Comparison of ENCODE assay signal across 10 cellular contexts in the genomic region with DNA sequence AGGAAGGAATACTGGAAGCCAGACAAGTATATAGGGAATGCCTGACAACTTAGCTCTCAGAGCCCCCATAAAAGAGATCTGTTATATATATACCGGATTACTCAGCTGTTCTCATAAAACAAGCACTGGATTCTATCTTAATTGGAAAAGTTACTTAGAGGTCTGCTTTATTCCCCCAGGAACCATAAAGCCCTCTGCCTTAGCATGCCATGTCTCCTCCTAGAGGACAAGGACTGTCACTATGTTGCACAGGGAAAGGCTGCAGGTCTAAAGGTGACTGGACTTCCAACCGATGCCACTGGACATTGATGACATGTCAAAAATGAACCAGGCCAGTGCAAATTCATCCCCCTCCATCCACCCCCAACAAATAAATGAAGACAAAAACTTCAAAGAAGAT. TPM values are rescaled to one million over a fixed set of nuclear protein-coding genes. Genes with fewer than 3 reads are reported as not detected.
A peak's percentile ranks its signal among the peaks of the same experiment; 100 is the strongest.
DNase-seq lines count a peak whose midpoint lies in the region; ATAC-seq and TF ChIP-seq lines count a peak whose summit lies in the region.
"Had no signal": no experiment of that assay in that cellular context is flagged by ENCODE, and none has a peak within 500 bp of the region (broad histone marks: within the 10 kb centered on the region; RNA-seq: fewer than 3 reads in every experiment).

No MANE protein-coding gene starts in this region.

- H3K4me3 Mint-ChIP-seq in CD14-positive monocyte: no peak overlapping the region

- H3K27ac ChIP-seq in AG04450 (ENCODE audit: low read depth, low read length) (no peak overlapping the region), foreskin keratinocyte (no peak overlapping the region)

- peaks cover 0 to 1% (median 0%) of the 10 kb centered on the region in 7 donors for H3K9me3 Mint-ChIP-seq in CD14-positive monocyte

- H3K9me3 ChIP-seq in AG04450 (ENCODE audit: control insufficient read depth, insufficient read depth, low read length): no peaks in the 10 kb centered on the region

- no peak overlapping the region for H3K27ac Mint-ChIP-seq in CD14-positive monocyte

- ATAC-seq in foreskin keratinocyte: no peak
- no peak for ATAC-seq in GM21515 (IDR thresholded peaks at IDR 0.05; ENCODE audit: unreplicated experiment)

- DNase-seq in AG04450 (ENCODE audit: low read depth, low spot score) (no peak), OCI-M1 (lab: John Stamatoyannopoulos, UW) (peak; percentile 63), foreskin keratinocyte (no peak), RPMI8226 (no peak), CD14-positive monocyte (ENCODE audit: low spot score) (no peak), NCI-H1092 (lab: John Stamatoyannopoulos, UW) (no peak)
- DNase-seq: NCI-H1694; stimulated activated CD8-positive, alpha-beta memory T cell treated with anti-CD3 and anti-CD28 coated beads, Interleukin-4, amount 100 ng/mL, for 48 hours had no signal

- H3K27me3 Mint-ChIP-seq in CD14-positive monocyte (ENCODE audit: low read depth in 3 of 3): peaks cover 0 to 1% (median 0%) of the 10 kb centered on the region in 3 donors

- CTCF ChIA-PET in AG04450 (lab: Charles Lee): interaction anchor here (1.0 to 2.1 kb wide), 3 partner anchors 17 to 1762 kb away, joined by 3 to 7 read pairs (median 3); no protein-coding TSS in a partner anchor

- peak; percentile 32; the same call in 1 of the 2 replicates for TF ChIP-seq CTCF in AG04450 (IDR thresholded peaks at IDR 0.05; ENCODE audit: low read depth, low read length)
- TF ChIP-seq CTCF in GM12873 (IDR thresholded peaks at IDR 0.05; ENCODE audit: insufficient read depth, low read depth, low read length, missing control alignments): peak; percentile 21
- TF ChIP-seq CTCF in foreskin keratinocyte (conservative IDR thresholded peaks at IDR 0.05): peak; percentile 18
- TF ChIP-seq CTCF in CD14-positive monocyte (IDR thresholded peaks at IDR 0.05): no peak

- POLR2A ChIA-PET in AG04450 (lab: Yijun Ruan, JAX): no interaction called here

- H3K27me3 ChIP-seq in AG04450 (ENCODE audit: control insufficient read depth, insufficient read depth, low read length) (no peaks in the 10 kb centered on the region), foreskin keratinocyte (no peaks in the 10 kb centered on the region)

- peaks cover 29% of the 10 kb centered on the region for H3K4me1 ChIP-seq in foreskin keratinocyte

- H3K4me3 ChIP-seq in AG04450 (ENCODE audit: low read depth, low read length): no peak overlapping the region

- intact Hi-C loops in CD14-positive monocyte (cut with micrococcal nuclease): no loop called here

- peaks cover 33% of the 10 kb centered on the region for H3K4me1 Mint-ChIP-seq in CD14-positive monocyte

- H3K36me3 Mint-ChIP-seq in CD14-positive monocyte: peaks cover 0 to 11% of the 10 kb centered on the region in 2 donors

RNA-seq across cellular contexts. Expression of a gene that starts 6.4 kb away (rescaled TPM):
- polyA plus RNA-seq in AG04450 (2011; rRNA removed) (27.8 and 33.4 TPM in 2 replicates), foreskin keratinocyte (10.6 and 10.8 TPM in 2 replicates), CD14-positive monocyte (10 to 100 TPM; 12.0 to 15.5 TPM)
- 50.3 and 56.2 TPM in 2 replicates for polyA minus RNA-seq in AG04450 (2011; rRNA and poly(A)+ RNA removed)
- 27.0 and 31.5 TPM in 2 replicates for total RNA-seq in foreskin keratinocyte

RNA-seq across cellular contexts. Expression of a gene that starts 29.6 kb away (rescaled TPM):
- polyA plus RNA-seq in AG04450 (2011; rRNA removed) (0.10 and 0.17 TPM in 2 replicates), foreskin keratinocyte (0.06 TPM in 1 of 2 replicates, not detected in the other), CD14-positive monocyte (under 1 TPM in 1 of 2 donors, not detected in 1; 0.23 TPM)
- 0.46 and 1.2 TPM in 2 replicates for polyA minus RNA-seq in AG04450 (2011; rRNA and poly(A)+ RNA removed)
- total RNA-seq in foreskin keratinocyte: 0.18 and 0.31 TPM in 2 replicates
